23 cellular contexts compared by ENCODE assay signal in genomic region chr5:172245046-172245445, GRCh38. TPM values are rescaled to one million over a fixed set of nuclear protein-coding genes. Genes with fewer than 3 reads are reported as not detected.
"Had no signal": no experiment of that assay in that cellular context is flagged by ENCODE, and none has a peak within 500 bp of the region (broad histone marks: within the 10 kb centered on the region; RNA-seq: fewer than 3 reads in every experiment).

No MANE protein-coding gene starts in this region.

- DNase-seq: activated CD4-positive, alpha-beta T cell treated with anti-CD3 and anti-CD28 coated beads for 36 hours; activated CD4-positive, alpha-beta T cell treated with anti-CD3 and anti-CD28 coated beads, Interleukin-2, amount 50 U/mL, for 48 hours; activated gamma-delta T cell; endodermal cell; foreskin melanocyte; head of caudate nucleus; kidney; midbrain; right lobe of liver; small intestine; stimulated activated CD4-positive, alpha-beta T cell treated with anti-CD3 and anti-CD28 coated beads, Interleukin-4, amount 100 ng/mL, for 1 hour; stimulated activated naive CD8-positive, alpha-beta T cell treated with anti-CD3 and anti-CD28 coated beads, Interleukin-15, amount 100 ng/mL, for 72 hours; T-helper 17 cell; transverse colon had no signal

- H3K36me3 ChIP-seq: prostate gland, right lobe of liver, suprapubic skin, transverse colon, vagina had no signal

- H3K27ac Mint-ChIP-seq: activated CD4-positive, alpha-beta T cell treated with anti-CD3 and anti-CD28 coated beads for 36 hours; activated naive CD4-positive, alpha-beta T cell treated with anti-CD3 and anti-CD28 coated beads, Interleukin-2, amount 50 U/mL, for 72 hours; stimulated activated naive CD8-positive, alpha-beta T cell treated with anti-CD3 and anti-CD28 coated beads, Interleukin-15, amount 100 ng/mL, for 72 hours; T-helper 17 cell had no signal

- H3K9me3 ChIP-seq: prostate gland, right lobe of liver, suprapubic skin, transverse colon, vagina had no signal

- ATAC-seq: activated CD4-positive, alpha-beta T cell treated with anti-CD3 and anti-CD28 coated beads for 36 hours; activated naive CD4-positive, alpha-beta T cell treated with anti-CD3 and anti-CD28 coated beads, Interleukin-2, amount 50 U/mL, for 72 hours; left lobe of liver; right lobe of liver; stimulated activated naive CD8-positive, alpha-beta T cell treated with anti-CD3 and anti-CD28 coated beads, Interleukin-15, amount 100 ng/mL, for 72 hours; T-helper 17 cell had no signal

- H3K9me3 Mint-ChIP-seq: endodermal cell had no signal

- H3K4me1 ChIP-seq: prostate gland, right lobe of liver, suprapubic skin, transverse colon, vagina had no signal

- H3K4me3 Mint-ChIP-seq: activated CD4-positive, alpha-beta T cell treated with anti-CD3 and anti-CD28 coated beads for 36 hours; endodermal cell; stimulated activated naive CD8-positive, alpha-beta T cell treated with anti-CD3 and anti-CD28 coated beads, Interleukin-15, amount 100 ng/mL, for 72 hours; T-helper 17 cell had no signal

- H3K4me3 ChIP-seq: lung, prostate gland, right lobe of liver, suprapubic skin, transverse colon, vagina had no signal

- H3K27ac ChIP-seq: epithelial cell of prostate, prostate gland, right lobe of liver, suprapubic skin, transverse colon, vagina had no signal

- H3K27me3 ChIP-seq: right lobe of liver, suprapubic skin, transverse colon, vagina had no signal

- H3K27me3 Mint-ChIP-seq: activated CD4-positive, alpha-beta T cell treated with anti-CD3 and anti-CD28 coated beads for 36 hours; stimulated activated naive CD8-positive, alpha-beta T cell treated with anti-CD3 and anti-CD28 coated beads, Interleukin-15, amount 100 ng/mL, for 72 hours; T-helper 17 cell had no signal

RNA-seq across cellular contexts. Expression of gene EFCAB9, which starts 51.1 kb away (rescaled TPM):
- total RNA-seq: activated CD4-positive, alpha-beta T cell treated with anti-CD3 and anti-CD28 coated beads for 36 hours; activated naive CD4-positive, alpha-beta T cell treated with anti-CD3 and anti-CD28 coated beads, Interleukin-2, amount 50 U/mL, for 72 hours; endodermal cell; kidney; left lobe of liver; lung; osteocyte; prostate gland; right lobe of liver; suprapubic skin; T-helper 17 cell; transverse colon; vagina had no signal
- polyA plus RNA-seq: lung, neural cell, small intestine had no signal
